In the genomic region with DNA sequence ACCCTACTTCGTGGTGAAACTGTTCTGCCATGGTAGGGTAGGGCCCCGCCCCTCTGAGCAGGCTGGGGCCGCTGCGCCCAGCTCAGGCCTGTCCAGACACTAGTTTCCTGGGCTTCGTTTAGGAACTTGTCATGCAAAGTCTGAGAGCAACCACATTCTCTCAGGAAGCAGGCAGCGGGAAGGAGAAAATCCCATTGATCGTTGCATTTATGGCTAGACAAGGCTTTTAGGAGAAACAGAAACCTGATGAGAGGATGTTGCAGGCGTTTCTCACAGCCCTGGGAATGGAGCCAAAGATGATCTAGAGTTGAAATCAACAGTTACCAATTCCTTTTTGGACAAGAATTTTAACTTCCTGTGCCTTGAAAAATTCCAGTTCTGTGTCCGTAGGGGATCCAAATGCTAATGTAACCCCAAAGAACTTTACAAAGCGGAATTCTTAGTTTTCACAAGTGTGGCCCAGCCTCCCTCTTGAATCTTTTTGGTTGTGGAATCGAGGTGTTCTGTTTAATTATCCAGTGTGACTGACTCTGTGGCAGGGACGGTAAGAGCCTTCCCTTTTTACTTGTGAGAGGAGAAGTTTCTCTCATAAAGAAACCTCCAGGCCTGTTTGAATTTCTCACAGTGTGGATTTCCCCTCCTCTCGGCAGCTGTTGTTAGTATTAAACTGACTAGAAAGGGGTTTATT, we compare ENCODE assay signal across 8 cellular contexts. TPM values are rescaled to one million over a fixed set of nuclear protein-coding genes. Genes with fewer than 3 reads are reported as not detected.
DNase-seq lines count a peak whose midpoint lies in the region; ATAC-seq and TF ChIP-seq lines count a peak whose summit lies in the region.

No MANE protein-coding gene starts in this region.

- H3K4me1 ChIP-seq in H9 (ENCODE audit: insufficient read depth, low read length): peaks cover 10% of the 10 kb centered on the region; the same call in 1 of the 2 replicates
- peaks cover 0 to 37% (median 10%) of the 10 kb centered on the region in 6 donors for H3K4me1 ChIP-seq in spleen

- no peak overlapping the region for H2BK120ac ChIP-seq in H9 (ENCODE audit: low read depth, low read length, poor library complexity, severe bottlenecking)

- H3K27me3 ChIP-seq in H9 (ENCODE audit: insufficient read depth, low read length): no peaks in the 10 kb centered on the region
- no peaks in the 10 kb centered on the region for H3K27me3 ChIP-seq in spleen (replicated peaks in 1 of 7)

- H3K9me3 ChIP-seq in H9 (ENCODE audit: control insufficient read depth, low read depth, low read length) (no peaks in the 10 kb centered on the region), spleen (no peaks in the 10 kb centered on the region)

- no peak overlapping the region for H4K91ac ChIP-seq in H9 (ENCODE audit: insufficient read length, low read depth, low read length)

- no peaks in the 10 kb centered on the region for H3K23me2 ChIP-seq in H9 (ENCODE audit: insufficient read length, low read depth, low read length, poor library complexity, severe bottlenecking)

- ATAC-seq in Right ventricle myocardium superior (ENCODE audit: poor library complexity): peak; percentile 75
- ATAC-seq in GM19324 (IDR thresholded peaks at IDR 0.05; ENCODE audit: low FRiP score, unreplicated experiment): no peak

- TF ChIP-seq POLR2A in spleen (IDR thresholded peaks at IDR 0.05): no peak

- no peak overlapping the region for H4K8ac ChIP-seq in H9 (replicated peaks; ENCODE audit: insufficient read length, low read depth, low read length)

- no peak overlapping the region for H3K14ac ChIP-seq in H9 (ENCODE audit: insufficient read depth, low read length)

- no peak overlapping the region for H4K5ac ChIP-seq in H9 (ENCODE audit: insufficient read length, low read depth, low read length)

- H3K9me3 Mint-ChIP-seq in H9: no peaks in the 10 kb centered on the region

- no peak overlapping the region for H3K18ac ChIP-seq in H9 (ENCODE audit: insufficient read length, low read depth, low read length)

- DNase-seq in GM13976 (ENCODE audit: low spot score): peak; percentile 76
- peak; percentile 44 for DNase-seq in H9
- DNase-seq in Right ventricle myocardium superior: no peak
- no peak for DNase-seq in spleen
- no peak for DNase-seq in UCSD-AML1 (lab: John Stamatoyannopoulos, UW; ENCODE audit: unreplicated experiment)
- no peak for DNase-seq in activated CD4-positive, alpha-beta T cell treated with anti-CD3 and anti-CD28 coated beads for 48 hours

- no peak overlapping the region for H2BK15ac ChIP-seq in H9 (ENCODE audit: low read depth, low read length)

- no peak overlapping the region for H3K4me3 Mint-ChIP-seq in H9

- WGBS in H9 (ENCODE audit: extremely low coverage, insufficient read length, low lambda C conversion rate): no CpG with 5 or more reads among the region's 13 CpGs
- 29 to 43% (median 35%) methylated on average over 13 of the region's 13 CpGs for whole genome bisulfite sequencing in spleen, 5 donors

- H2BK5ac ChIP-seq in H9 (ENCODE audit: insufficient read length, low read length): no peak overlapping the region

- H2AK5ac ChIP-seq in H9 (ENCODE audit: insufficient read length, low read length): no peak overlapping the region

- intact Hi-C loops in Right ventricle myocardium superior (cut with DNase I) (no loop called here), spleen (cut with DNase I; ENCODE audit: low total_unique reads) (no loop called here)

- TF ChIP-seq CTCF in GM13976 (IDR thresholded peaks at IDR 0.05; ENCODE audit: borderline replicate concordance, control extremely low read depth, extremely low read depth, insufficient read depth, missing control alignments) (no peak), H9 (conservative IDR thresholded peaks at IDR 0.05) (no peak), spleen (IDR thresholded peaks at IDR 0.05 in 8 of 11, conservative IDR thresholded peaks at IDR 0.05 in 3 of 11) (no peak)

- peak overlapping the region; percentile 4 to 78 (median 44); a peak in 6 of 7 replicates for H3K27ac Mint-ChIP-seq in H9

- no peak overlapping the region for H3K4ac ChIP-seq in H9 (ENCODE audit: low read depth, low read length)

- no peak overlapping the region for H3K23ac ChIP-seq in H9 (ENCODE audit: insufficient read length, low read depth, low read length)

- no peak overlapping the region for H2BK20ac ChIP-seq in H9 (ENCODE audit: low read depth, low read length, poor library complexity, severe bottlenecking)

- H3K27ac ChIP-seq in H9 (ENCODE audit: insufficient read length, low read depth, low read length) (no peak overlapping the region), spleen (peak overlapping the region; percentile 27 to 82 (median 76))

- H3K27me3 Mint-ChIP-seq in H9 (ENCODE audit: low read depth): peaks cover 9% of the 10 kb centered on the region; the same call in 1 of the 2 replicates

- H2BK12ac ChIP-seq in H9 (ENCODE audit: insufficient read length, low read depth, low read length): no peak overlapping the region

- in situ Hi-C loops in GM13976 (cut with MboI; ENCODE audit: low sequenced_read_pairs, unreplicated experiment): no loop called here

- no peak overlapping the region for H3K4me2 ChIP-seq in H9 (ENCODE audit: insufficient read depth, insufficient read length, low read length)

- H3T11ph ChIP-seq in H9 (ENCODE audit: low read length): no peak overlapping the region

- peaks cover 24% of the 10 kb centered on the region in 2 experiments for H3K4me1 Mint-ChIP-seq in H9

- no peaks in the 10 kb centered on the region for H3K36me3 ChIP-seq in spleen

- peak overlapping the region in 3 of 8 donors; percentile 1 to 45 (median 4) for H3K4me3 ChIP-seq in spleen

- H2AFZ ChIP-seq in H9 (ENCODE audit: low read length): peak overlapping the region; percentile 80

- H3K36me3 Mint-ChIP-seq in H9 (ENCODE audit: insufficient read depth in 1 of 3, low read depth in 3 of 3): no peaks in the 10 kb centered on the region

- H3K79me1 ChIP-seq in H9 (ENCODE audit: insufficient read depth, low read depth, low read length, poor library complexity, severe bottlenecking): no peaks in the 10 kb centered on the region

- no peaks in the 10 kb centered on the region for H3K79me2 ChIP-seq in H9 (ENCODE audit: insufficient read depth, low read length)

- H4K20me1 ChIP-seq in H9 (ENCODE audit: control insufficient read depth, insufficient read depth, insufficient read length): no peaks in the 10 kb centered on the region

- no peak overlapping the region for H3K9ac ChIP-seq in H9 (ENCODE audit: extremely low read depth, insufficient read length, low read length)

- no peak overlapping the region for H3K56ac ChIP-seq in H9 (ENCODE audit: insufficient read length, low read depth, low read length)

TF ChIP-seq in PFSK-1, 5 proteins besides CTCF, POLR2A, EP300 and RAD21:
- TF ChIP-seq REST (IDR thresholded peaks at IDR 0.05; ENCODE audit: insufficient read depth in 1 of 2, low read depth in 2 of 2, low read length in 2 of 2): no peak
- TF ChIP-seq TAF1 (IDR thresholded peaks at IDR 0.05; ENCODE audit: borderline replicate concordance, insufficient read depth, low read length): 0 out of 2 replicates have a peak, but pooled peaks have one; percentile 31

RNA-seq across cellular contexts. Expression of gene CXCL9, which starts 4.5 kb away (rescaled TPM):
- total RNA-seq in H9 (2021) (not detected in 2 replicates), Right ventricle myocardium superior (0.32 TPM), spleen (10 to 100 TPM in 3 of 7 donors, 1 to 10 TPM in 4; 3.4 to 20.9 (median 6.0) TPM)
- polyA plus RNA-seq in PFSK-1 (2012; ENCODE audit: insufficient read length, low read depth): not detected
- polyA plus RNA-seq in spleen: 10 to 100 TPM; 22.5 to 25.5 (median 23.9) TPM

RNA-seq across cellular contexts. Expression of gene CXCL10, which starts 11.5 kb away (rescaled TPM):
- not detected in 2 replicates for total RNA-seq in H9 (2021)
- not detected for polyA plus RNA-seq in PFSK-1 (2012; ENCODE audit: insufficient read length, low read depth)
- total RNA-seq in Right ventricle myocardium superior: not detected
- total RNA-seq in spleen: 10 to 100 TPM in 2 of 7 donors, 1 to 10 TPM in 5; 1.4 to 21.7 (median 7.1) TPM
- 10 to 100 TPM in 2 of 3 donors, 1 to 10 TPM in 1; 6.5 to 23.1 (median 12.5) TPM for polyA plus RNA-seq in spleen

RNA-seq across cellular contexts. Expression of gene SDAD1, which starts 21.1 kb away (rescaled TPM):
- total RNA-seq in H9 (2021) (79.3 and 80.6 TPM in 2 replicates), Right ventricle myocardium superior (16.9 TPM), spleen (10 to 100 TPM; 30.5 to 42.8 (median 37.3) TPM)
- polyA plus RNA-seq in PFSK-1 (2012; ENCODE audit: insufficient read length, low read depth): 28.5 TPM
- 10 to 100 TPM; 12.9 to 18.8 (median 16.5) TPM for polyA plus RNA-seq in spleen

RNA-seq across cellular contexts. Expression of gene CXCL11, which starts 24.0 kb away (rescaled TPM):
- total RNA-seq in H9 (2021): not detected in 2 replicates
- not detected for polyA plus RNA-seq in PFSK-1 (2012; ENCODE audit: insufficient read length, low read depth)
- total RNA-seq in Right ventricle myocardium superior: not detected
- total RNA-seq in spleen: 1 to 10 TPM; 1.1 to 3.0 (median 2.2) TPM
- polyA plus RNA-seq in spleen: 1 to 10 TPM in 2 of 3 donors, under 1 TPM in 1; 0.96 to 5.4 (median 2.2) TPM

Comparison
In these comparisons a context has a peak if more than half of its experiments do, and no peak if none do; other contexts are left out.
1. DNase-seq: peak in GM13976 (single experiment) and H9 (single experiment); none in Right ventricle myocardium superior (single experiment), spleen (single experiment), UCSD-AML1 (single experiment) and activated CD4-positive, alpha-beta T cell treated with anti-CD3 and anti-CD28 coated beads for 48 hours (single experiment).